Comparison of ENCODE assay signal across 9 cellular contexts in the genomic region with DNA sequence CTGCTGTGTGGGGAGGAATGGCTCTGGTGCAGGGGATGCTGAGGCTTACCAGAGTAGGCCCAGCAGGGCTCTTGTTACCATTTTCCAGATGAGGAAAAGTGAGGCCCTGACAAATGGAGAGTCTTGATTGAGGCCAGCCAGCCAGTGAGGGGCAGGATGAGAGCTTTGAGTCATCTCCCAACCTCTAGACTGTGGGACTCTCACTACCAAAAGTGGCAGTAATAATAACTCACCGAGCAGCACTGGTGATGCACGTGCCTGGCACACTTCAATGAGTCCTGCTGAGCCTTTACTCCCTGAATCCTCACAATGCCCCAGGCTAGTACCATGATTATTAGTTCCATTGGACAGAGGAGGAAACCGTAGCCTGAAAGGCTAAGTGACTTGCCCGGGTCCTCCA. TPM values are rescaled to one million over a fixed set of nuclear protein-coding genes. Genes with fewer than 3 reads are reported as not detected.
DNase-seq lines count a peak whose midpoint lies in the region; ATAC-seq and TF ChIP-seq lines count a peak whose summit lies in the region.
"Had no signal": no experiment of that assay in that cellular context is flagged by ENCODE, and none has a peak within 500 bp of the region (broad histone marks: within the 10 kb centered on the region; RNA-seq: fewer than 3 reads in every experiment).

No MANE protein-coding gene starts in this region.

- intact Hi-C loops in esophagus muscularis mucosa (cut with DNase I) = no loop called here
- intact Hi-C loops in stomach (cut with DNase I; ENCODE audit: low total_unique reads) = no loop called here

- H3K27ac ChIP-seq in RWPE2 (ENCODE audit: poor library complexity, severe bottlenecking) (peak overlapping the region; percentile 97), esophagus muscularis mucosa (replicated peaks in 1 of 4) (peak overlapping the region; percentile 94 to 99 (median 98)), stomach (peak overlapping the region in 4 of 5 donors; percentile 94 to 100 (median 96))

- H3K4me1 ChIP-seq in RWPE2 (ENCODE audit: insufficient read depth, poor library complexity, severe bottlenecking) (peaks cover 35% of the 10 kb centered on the region), esophagus muscularis mucosa (peaks cover 56 to 94% (median 86%) of the 10 kb centered on the region in 4 donors), stomach (peaks cover 53 to 89% (median 81%) of the 10 kb centered on the region in 4 donors)

- H3K27me3 ChIP-seq in RWPE2 (ENCODE audit: insufficient read depth, poor library complexity, severe bottlenecking) = no peaks in the 10 kb centered on the region
- no peaks in the 10 kb centered on the region for H3K27me3 ChIP-seq in esophagus muscularis mucosa
- H3K27me3 ChIP-seq in stomach = no peaks in the 10 kb centered on the region

- no peaks in the 10 kb centered on the region for H3K9me3 ChIP-seq in RWPE2 (ENCODE audit: severe bottlenecking)
- H3K9me3 ChIP-seq in esophagus muscularis mucosa = no peaks in the 10 kb centered on the region
- H3K9me3 ChIP-seq in stomach = no peaks in the 10 kb centered on the region

- 62% methylated on average over 4 of the region's 4 CpGs for WGBS in esophagus muscularis mucosa
- 62 to 87% (median 78%) methylated on average over 4 of the region's 4 CpGs for WGBS in stomach, 5 donors

- no peak overlapping the region for H3K4me3 ChIP-seq in RWPE2 (ENCODE audit: severe bottlenecking)
- H3K4me3 ChIP-seq in esophagus muscularis mucosa = no peak overlapping the region
- no peak overlapping the region for H3K4me3 ChIP-seq in stomach

- TF ChIP-seq CTCF in RWPE2 (IDR thresholded peaks at IDR 0.05; ENCODE audit: poor library complexity, severe bottlenecking) (no peak), esophagus muscularis mucosa (IDR thresholded peaks at IDR 0.05) (no peak), stomach (IDR thresholded peaks at IDR 0.05) (no peak)

- TF ChIP-seq POLR2A in esophagus muscularis mucosa (IDR thresholded peaks at IDR 0.05; ENCODE audit: low read depth) (no peak), stomach (IDR thresholded peaks at IDR 0.05) (no peak)

- no peak for TF ChIP-seq EP300 in esophagus muscularis mucosa (IDR thresholded peaks at IDR 0.05)
- no peak for TF ChIP-seq EP300 in stomach (IDR thresholded peaks at IDR 0.05)

- no peak for ATAC-seq in RWPE2 (ENCODE audit: low read depth)
- ATAC-seq: HCT116 had no signal

- DNase-seq in activated effector memory CD4-positive, alpha-beta T cell treated with anti-CD3 and anti-CD28 coated beads, Interleukin-2, amount 50 U/mL, for 16 hours = peak; percentile 65
- DNase-seq in activated effector memory CD4-positive, alpha-beta T cell treated with Interleukin-2 at 50 U/mL for 16 hours = no peak
- DNase-seq in RWPE2 (ENCODE audit: low spot score) (no peak), esophagus muscularis mucosa (ENCODE audit: extremely low spot score) (no peak), stomach (no peak), iPS-NIHi11 (ENCODE audit: low spot score) (no peak), DMS53 treated with DMSO at 0.1 percent for 48 hours (lab: John Stamatoyannopoulos, UW; ENCODE audit: unreplicated experiment) (no peak), NOMO-1 treated with dmso at 0.1 percent for 144 hours (lab: John Stamatoyannopoulos, UW; ENCODE audit: unreplicated experiment) (no peak)

- H3K36me3 ChIP-seq in RWPE2 (ENCODE audit: low read depth) (peaks cover 33% of the 10 kb centered on the region), esophagus muscularis mucosa (peaks cover 21 to 51% (median 35%) of the 10 kb centered on the region in 4 donors), stomach (peaks cover 29 to 43% (median 41%) of the 10 kb centered on the region in 4 donors)

RNA-seq across cellular contexts. Expression of gene CIC, which starts 7.8 kb away (rescaled TPM):
- 10 to 100 TPM; 37.8 to 74.2 (median 56.3) TPM for total RNA-seq in esophagus muscularis mucosa
- 10 to 100 TPM; 19.8 to 60.3 (median 39.1) TPM for total RNA-seq in stomach
- polyA plus RNA-seq in stomach = 10 to 100 TPM; 15.4 to 31.8 (median 21.5) TPM

RNA-seq across cellular contexts. Expression of gene ERF, which starts 21.9 kb away (rescaled TPM):
- total RNA-seq in esophagus muscularis mucosa (10 to 100 TPM; 16.6 to 38.8 (median 35.5) TPM), stomach (100 to 1,000 TPM in 1 of 5 donors, 10 to 100 TPM in 4; 11.6 to 118 (median 40.6) TPM)
- 10 to 100 TPM; 12.9 to 36.5 (median 16.3) TPM for polyA plus RNA-seq in stomach

RNA-seq across cellular contexts. Expression of gene PRR19, which starts 25.1 kb away (rescaled TPM):
- total RNA-seq in esophagus muscularis mucosa (under 1 TPM in 2 of 4 donors, not detected in 2; 0.17 to 0.50 TPM), stomach (not detected)
- polyA plus RNA-seq in stomach = under 1 TPM in 2 of 3 donors, not detected in 1; 0.68 to 0.98 TPM

RNA-seq across cellular contexts. Expression of gene PAFAH1B3, which starts 25.6 kb away (rescaled TPM):
- 1 to 10 TPM in 3 of 4 donors, under 1 TPM in 1; 0.83 to 8.6 (median 7.2) TPM for total RNA-seq in esophagus muscularis mucosa
- 10 to 100 TPM in 3 of 5 donors, 1 to 10 TPM in 1, not detected in 1; 7.5 to 58.1 (median 17.9) TPM for total RNA-seq in stomach
- 10 to 100 TPM; 33.4 to 37.1 (median 34.3) TPM for polyA plus RNA-seq in stomach

RNA-seq across cellular contexts. Expression of gene GSK3A, which starts 34.4 kb away (rescaled TPM):
- total RNA-seq in esophagus muscularis mucosa (10 to 100 TPM; 33.8 to 46.1 (median 41.8) TPM), stomach (10 to 100 TPM in 4 of 5 donors, 1 to 10 TPM in 1; 5.8 to 77.2 (median 22.6) TPM)
- 10 to 100 TPM; 25.5 to 40.8 (median 35.0) TPM for polyA plus RNA-seq in stomach
